Comparison of ENCODE assay signal across 1 cellular context in genomic region chr1:216119600-216119999, GRCh38.
TF ChIP-seq lines count a peak whose summit lies in the region.

No MANE protein-coding gene starts in this region.

TF ChIP-seq in GM23338, 12 proteins besides CTCF, POLR2A, EP300 and RAD21 (continued from another document):
- no peak for TF ChIP-seq STAT1 (IDR thresholded peaks at IDR 0.05; ENCODE audit: unreplicated experiment)
- TF ChIP-seq NANOG (IDR thresholded peaks at IDR 0.05; ENCODE audit: borderline replicate concordance), result no peak
- TF ChIP-seq, protein P1, sequence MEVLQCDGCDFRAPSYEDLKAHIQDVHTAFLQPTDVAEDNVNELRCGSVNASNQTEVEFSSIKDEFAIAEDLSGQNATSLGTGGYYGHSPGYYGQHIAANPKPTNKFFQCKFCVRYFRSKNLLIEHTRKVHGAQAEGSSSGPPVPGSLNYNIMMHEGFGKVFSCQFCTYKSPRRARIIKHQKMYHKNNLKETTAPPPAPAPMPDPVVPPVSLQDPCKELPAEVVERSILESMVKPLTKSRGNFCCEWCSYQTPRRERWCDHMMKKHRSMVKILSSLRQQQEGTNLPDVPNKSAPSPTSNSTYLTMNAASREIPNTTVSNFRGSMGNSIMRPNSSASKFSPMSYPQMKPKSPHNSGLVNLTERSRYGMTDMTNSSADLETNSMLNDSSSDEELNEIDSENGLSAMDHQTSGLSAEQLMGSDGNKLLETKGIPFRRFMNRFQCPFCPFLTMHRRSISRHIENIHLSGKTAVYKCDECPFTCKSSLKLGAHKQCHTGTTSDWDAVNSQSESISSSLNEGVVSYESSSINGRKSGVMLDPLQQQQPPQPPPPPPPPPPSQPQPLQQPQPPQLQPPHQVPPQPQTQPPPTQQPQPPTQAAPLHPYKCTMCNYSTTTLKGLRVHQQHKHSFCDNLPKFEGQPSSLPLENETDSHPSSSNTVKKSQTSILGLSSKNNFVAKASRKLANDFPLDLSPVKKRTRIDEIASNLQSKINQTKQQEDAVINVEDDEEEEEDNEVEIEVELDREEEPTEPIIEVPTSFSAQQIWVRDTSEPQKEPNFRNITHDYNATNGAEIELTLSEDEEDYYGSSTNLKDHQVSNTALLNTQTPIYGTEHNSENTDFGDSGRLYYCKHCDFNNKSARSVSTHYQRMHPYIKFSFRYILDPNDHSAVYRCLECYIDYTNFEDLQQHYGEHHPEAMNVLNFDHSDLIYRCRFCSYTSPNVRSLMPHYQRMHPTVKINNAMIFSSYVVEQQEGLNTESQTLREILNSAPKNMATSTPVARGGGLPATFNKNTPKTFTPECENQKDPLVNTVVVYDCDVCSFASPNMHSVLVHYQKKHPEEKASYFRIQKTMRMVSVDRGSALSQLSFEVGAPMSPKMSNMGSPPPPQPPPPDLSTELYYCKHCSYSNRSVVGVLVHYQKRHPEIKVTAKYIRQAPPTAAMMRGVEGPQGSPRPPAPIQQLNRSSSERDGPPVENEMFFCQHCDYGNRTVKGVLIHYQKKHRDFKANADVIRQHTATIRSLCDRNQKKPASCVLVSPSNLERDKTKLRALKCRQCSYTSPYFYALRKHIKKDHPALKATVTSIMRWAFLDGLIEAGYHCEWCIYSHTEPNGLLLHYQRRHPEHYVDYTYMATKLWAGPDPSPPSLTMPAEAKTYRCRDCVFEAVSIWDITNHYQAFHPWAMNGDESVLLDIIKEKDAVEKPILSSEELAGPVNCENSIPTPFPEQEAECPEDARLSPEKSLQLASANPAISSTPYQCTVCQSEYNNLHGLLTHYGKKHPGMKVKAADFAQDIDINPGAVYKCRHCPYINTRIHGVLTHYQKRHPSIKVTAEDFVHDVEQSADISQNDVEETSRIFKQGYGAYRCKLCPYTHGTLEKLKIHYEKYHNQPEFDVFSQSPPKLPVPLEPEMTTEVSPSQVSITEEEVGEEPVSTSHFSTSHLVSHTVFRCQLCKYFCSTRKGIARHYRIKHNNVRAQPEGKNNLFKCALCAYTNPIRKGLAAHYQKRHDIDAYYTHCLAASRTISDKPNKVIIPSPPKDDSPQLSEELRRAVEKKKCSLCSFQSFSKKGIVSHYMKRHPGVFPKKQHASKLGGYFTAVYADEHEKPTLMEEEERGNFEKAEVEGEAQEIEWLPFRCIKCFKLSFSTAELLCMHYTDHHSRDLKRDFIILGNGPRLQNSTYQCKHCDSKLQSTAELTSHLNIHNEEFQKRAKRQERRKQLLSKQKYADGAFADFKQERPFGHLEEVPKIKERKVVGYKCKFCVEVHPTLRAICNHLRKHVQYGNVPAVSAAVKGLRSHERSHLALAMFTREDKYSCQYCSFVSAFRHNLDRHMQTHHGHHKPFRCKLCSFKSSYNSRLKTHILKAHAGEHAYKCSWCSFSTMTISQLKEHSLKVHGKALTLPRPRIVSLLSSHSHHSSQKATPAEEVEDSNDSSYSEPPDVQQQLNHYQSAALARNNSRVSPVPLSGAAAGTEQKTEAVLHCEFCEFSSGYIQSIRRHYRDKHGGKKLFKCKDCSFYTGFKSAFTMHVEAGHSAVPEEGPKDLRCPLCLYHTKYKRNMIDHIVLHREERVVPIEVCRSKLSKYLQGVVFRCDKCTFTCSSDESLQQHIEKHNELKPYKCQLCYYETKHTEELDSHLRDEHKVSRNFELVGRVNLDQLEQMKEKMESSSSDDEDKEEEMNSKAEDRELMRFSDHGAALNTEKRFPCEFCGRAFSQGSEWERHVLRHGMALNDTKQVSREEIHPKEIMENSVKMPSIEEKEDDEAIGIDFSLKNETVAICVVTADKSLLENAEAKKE (CRISPR knock-in tag; IDR thresholded peaks at IDR 0.05), result no peak
- TF ChIP-seq CREB1 (CRISPR knock-in tag; IDR thresholded peaks at IDR 0.05; ENCODE audit: low read depth), result no peak
- TF ChIP-seq, protein P2, sequence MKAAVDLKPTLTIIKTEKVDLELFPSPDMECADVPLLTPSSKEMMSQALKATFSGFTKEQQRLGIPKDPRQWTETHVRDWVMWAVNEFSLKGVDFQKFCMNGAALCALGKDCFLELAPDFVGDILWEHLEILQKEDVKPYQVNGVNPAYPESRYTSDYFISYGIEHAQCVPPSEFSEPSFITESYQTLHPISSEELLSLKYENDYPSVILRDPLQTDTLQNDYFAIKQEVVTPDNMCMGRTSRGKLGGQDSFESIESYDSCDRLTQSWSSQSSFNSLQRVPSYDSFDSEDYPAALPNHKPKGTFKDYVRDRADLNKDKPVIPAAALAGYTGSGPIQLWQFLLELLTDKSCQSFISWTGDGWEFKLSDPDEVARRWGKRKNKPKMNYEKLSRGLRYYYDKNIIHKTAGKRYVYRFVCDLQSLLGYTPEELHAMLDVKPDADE (IDR thresholded peaks at IDR 0.05), result no peak
- TF ChIP-seq ZNF331 (CRISPR knock-in tag; IDR thresholded peaks at IDR 0.05; ENCODE audit: low read depth), result no peak
- TF ChIP-seq POLR2AphosphoS5 (IDR thresholded peaks at IDR 0.05; ENCODE audit: low read depth), result no peak
- TF ChIP-seq JUNB (IDR thresholded peaks at IDR 0.05; ENCODE audit: unreplicated experiment), result no peak
- TF ChIP-seq ZNF114 (CRISPR knock-in tag; IDR thresholded peaks at IDR 0.05), result no peak
